Comparison of ENCODE assay signal across 22 cellular contexts in genomic region chrX:9770319-9770718, GRCh38. TPM values are rescaled to one million over a fixed set of nuclear protein-coding genes. Genes with fewer than 3 reads are reported as not detected.
DNase-seq lines count a peak whose midpoint lies in the region; ATAC-seq and TF ChIP-seq lines count a peak whose summit lies in the region.
"Had no signal": no experiment of that assay in that cellular context is flagged by ENCODE, and none has a peak within 500 bp of the region (broad histone marks: within the 10 kb centered on the region; RNA-seq: fewer than 3 reads in every experiment).

No MANE protein-coding gene starts in this region.

- CTCF ChIA-PET in PC-3 (lab: Charles Lee), result no interaction called here

- intact Hi-C loops in PC-3 (cut with micrococcal nuclease), result no loop called here

- H3K4me1 ChIP-seq in PC-3 (ENCODE audit: insufficient read depth, low read length), result peaks cover 8% of the 10 kb centered on the region
- H3K4me1 ChIP-seq: testis had no signal

- no peaks in the 10 kb centered on the region for H3K36me3 ChIP-seq in PC-3 (ENCODE audit: low read depth, low read length)
- H3K36me3 ChIP-seq: cardiac muscle cell, heart left ventricle had no signal

- H3K27ac ChIP-seq in PC-3 (ENCODE audit: low read length), result peak overlapping the region; percentile 8; the same call in 1 of the 2 replicates
- peak overlapping the region; percentile 57 for H3K27ac ChIP-seq in epithelial cell of prostate
- H3K27ac ChIP-seq: cardiac muscle cell, dorsolateral prefrontal cortex, heart left ventricle, SK-N-MC, testis had no signal

- no peak overlapping the region for H3K4me3 ChIP-seq in PC-3 (ENCODE audit: low read length)
- H3K4me3 ChIP-seq: cardiac muscle cell, dorsolateral prefrontal cortex, heart left ventricle, SK-N-MC, testis had no signal

- no peaks in the 10 kb centered on the region for H3F3A ChIP-seq in PC-3 (ENCODE audit: low read length, unreplicated experiment)

- BruUV-seq in PC-3 (replicated peaks; lab: Mats Ljungman, UMichigan), result no TSS peak

- no peaks in the 10 kb centered on the region for H4K20me1 ChIP-seq in PC-3 (ENCODE audit: low read length)

- no peak overlapping the region for H3K9ac ChIP-seq in PC-3 (ENCODE audit: low read length)

- peak; percentile 46 for DNase-seq in A172 (ENCODE audit: low spot score)
- peak; percentile 21 for DNase-seq in H4 (ENCODE audit: low spot score)
- peak; percentile 58 for DNase-seq in PC-3
- peak; percentile 26 for DNase-seq in epithelial cell of prostate (ENCODE audit: low read depth, low spot score)
- DNase-seq in activated CD8-positive, alpha-beta memory T cell treated with anti-CD3 and anti-CD28 coated beads for 24 hours, result no peak
- DNase-seq in cortex of kidney (lab: John Stamatoyannopoulos, UW), result no peak
- DNase-seq in cerebellar nuclear complex (lab: John Stamatoyannopoulos, UW), result no peak
- DNase-seq in amniotic stem cell (lab: John Stamatoyannopoulos, UW), result no peak
- DNase-seq: activated effector memory CD4-positive, alpha-beta T cell treated with Interleukin-2 at 50 U/mL for 16 hours; CD4-positive, CD25-positive, alpha-beta regulatory T cell; DMS79; dorsolateral prefrontal cortex; heart left ventricle; KG1; NCI-H1436; NCI-H774; right cardiac atrium; T-helper 9 cell; testis had no signal

- TF ChIP-seq CTCF in PC-3 (conservative IDR thresholded peaks at IDR 0.05; ENCODE audit: low read depth, low read length), result no peak

- H3K9me3 ChIP-seq in PC-3 (ENCODE audit: low read length), result no peaks in the 10 kb centered on the region
- H3K9me3 ChIP-seq: heart left ventricle, testis had no signal

- peak; percentile 68 for ATAC-seq in PC-3
- ATAC-seq: heart left ventricle; stimulated activated effector memory CD8-positive, alpha-beta T cell treated with anti-CD3 and anti-CD28 coated beads, Interleukin-12 subunit alpha, Interleukin-12 subunit beta, amount 100 ng/mL, for 72 hours had no signal

- H3K9me2 ChIP-seq in PC-3 (replicated peaks; ENCODE audit: low read length), result no peaks in the 10 kb centered on the region

- H3K4me2 ChIP-seq in PC-3 (ENCODE audit: low read length), result peak overlapping the region; percentile 36; the same call in 1 of the 2 replicates

- peak overlapping the region; percentile 65; the same call in 1 of the 2 replicates for H2AFZ ChIP-seq in PC-3 (ENCODE audit: low read length)

- no peaks in the 10 kb centered on the region for H3K79me2 ChIP-seq in PC-3 (ENCODE audit: low read length)

- no peaks in the 10 kb centered on the region for H3K27me3 ChIP-seq in PC-3 (ENCODE audit: low read length)
- H3K27me3 ChIP-seq: testis had no signal

- POLR2A ChIA-PET in PC-3 (lab: Charles Lee; ENCODE audit: unreplicated experiment), result no interaction called here

RNA-seq across cellular contexts. Expression of gene GPR143, which starts 4.7 kb away (rescaled TPM):
- 0.98 and 1.4 TPM in 2 replicates for total RNA-seq in A172 (2014; rRNA removed; shearing (Covaris generic))
- not detected in 2 replicates for total RNA-seq in H4 (2014; rRNA removed; shearing (Covaris generic))
- total RNA-seq in PC-3 (2014; rRNA removed), result 0.47 and 0.52 TPM in 2 replicates
- total RNA-seq: CD4-positive, CD25-positive, alpha-beta regulatory T cell had no signal

RNA-seq across cellular contexts. Expression of gene SHROOM2, which starts 15.9 kb away (rescaled TPM):
- 1.4 and 2.8 TPM in 2 replicates for total RNA-seq in A172 (2014; rRNA removed; shearing (Covaris generic))
- 2.5 and 3.6 TPM in 2 replicates for total RNA-seq in H4 (2014; rRNA removed; shearing (Covaris generic))
- 6.5 and 8.6 TPM in 2 replicates for total RNA-seq in PC-3 (2014; rRNA removed)

Comparison
In these comparisons a context has a peak if more than half of its experiments do, and no peak if none do; other contexts are left out.
1. DNase-seq: peak in A172 (single experiment), H4 (single experiment), PC-3 (single experiment) and epithelial cell of prostate (single experiment); none in activated CD8-positive, alpha-beta memory T cell treated with anti-CD3 and anti-CD28 coated beads for 24 hours (single experiment), cortex of kidney (single experiment), cerebellar nuclear complex (0 of 2) and amniotic stem cell (single experiment).